In genomic region chr11:67240575-67241389, GRCh38 we compare ENCODE assay signal across 8 cellular contexts. TPM values are rescaled to one million over a fixed set of nuclear protein-coding genes. Genes with fewer than 3 reads are reported as not detected.
DNase-seq lines count a peak whose midpoint lies in the region; ATAC-seq and TF ChIP-seq lines count a peak whose summit lies in the region.

No MANE protein-coding gene starts in this region.

- H3K9me3 Mint-ChIP-seq in endodermal cell, result no peaks in the 10 kb centered on the region

- H3K4me3 ChIP-seq in HCT116 (replicated peaks in 1 of 2; ENCODE audit: low read depth in 1 of 2, low read length in 2 of 2) (peak overlapping the region; percentile 69 to 99), endodermal cell (ENCODE audit: low read length) (peak overlapping the region; percentile 98), mucosa of stomach (ENCODE audit: low read length) (peak overlapping the region; percentile 78)

- H3K4me1 Mint-ChIP-seq in endodermal cell, result peaks cover 34% of the 10 kb centered on the region

- TF ChIP-seq RAD21 in HCT116 (IDR thresholded peaks at IDR 0.05; ENCODE audit: low read depth), result no peak

- H3K79me2 ChIP-seq in HCT116 (ENCODE audit: insufficient read depth, low read length), result peaks cover 64% of the 10 kb centered on the region

- H2AFZ ChIP-seq in HCT116 (ENCODE audit: low read depth, low read length, poor library complexity, severe bottlenecking), result no peak overlapping the region

- H3K27me3 ChIP-seq in HCT116 (ENCODE audit: insufficient read depth, low read length) (no peaks in the 10 kb centered on the region), endodermal cell (ENCODE audit: control insufficient read depth, insufficient read depth, low read length, poor library complexity, severe bottlenecking) (no peaks in the 10 kb centered on the region), mucosa of stomach (ENCODE audit: control insufficient read depth, insufficient read depth, low read length) (no peaks in the 10 kb centered on the region)

- H3K4me1 ChIP-seq in HCT116 (ENCODE audit: control insufficient read depth in 1 of 2, insufficient read depth in 2 of 2, low read length in 2 of 2) (peaks cover 19 to 33% of the 10 kb centered on the region in 2 experiments), endodermal cell (ENCODE audit: control insufficient read depth, insufficient read depth, low read length) (peaks cover 21% of the 10 kb centered on the region), mucosa of stomach (ENCODE audit: control insufficient read depth, insufficient read depth, low read length) (peaks cover 34% of the 10 kb centered on the region)

- TF ChIP-seq POLR2A in HCT116 (IDR thresholded peaks at IDR 0.05; ENCODE audit: borderline replicate concordance, extremely low read depth, insufficient read depth, insufficient read length), result no peak

- POLR2A ChIA-PET in HCT116 (lab: Charles Lee), result interaction anchor here (1.2 to 2.6 kb wide), 4 partner anchors 10 to 178 kb away, joined by 3 to 9 read pairs (median 4); no protein-coding TSS in a partner anchor

- H3K36me3 Mint-ChIP-seq in endodermal cell (ENCODE audit: low read depth), result peaks cover 41% of the 10 kb centered on the region

- ATAC-seq in HCT116 (peak; percentile 17), GM19463 (IDR thresholded peaks at IDR 0.05; ENCODE audit: unreplicated experiment) (no peak)

- DNase-seq in COLO829 (ENCODE audit: low spot score) (peak; percentile 41), HCT116 (ENCODE audit: low read depth, low spot score) (no peak), NCI-H748 treated with DMSO at 0.1 percent for 48 hours (lab: John Stamatoyannopoulos, UW) (peak; percentile 22), endodermal cell (peak; percentile 69)
- DNase-seq in activated CD8-positive, alpha-beta memory T cell treated with anti-CD3 and anti-CD28 coated beads for 24 hours, result peak; percentile 86
- DNase-seq in stimulated activated CD8-positive, alpha-beta memory T cell treated with anti-CD3 and anti-CD28 coated beads, Interleukin-4, amount 100 ng/mL, for 4 hours (ENCODE audit: low read depth in 2 of 2, low spot score in 1 of 2), result peak; percentile 35 to 62

- RAD21 ChIA-PET in HCT116 (lab: Charles Lee; ENCODE audit: low non-redundant PET in 1 of 2, low total read pairs in 2 of 2, uncharacterized antibody in 2 of 2, unreplicated experiment in 2 of 2), result no interaction called here

- WGBS in endodermal cell (ENCODE audit: insufficient coverage in 1 of 2, insufficient read length in 1 of 2), 2 experiments, result 0 to 2% methylated on average over 3 to 12 of the region's 16 CpGs

- peak overlapping the region; percentile 99 for H3K9ac ChIP-seq in HCT116 (ENCODE audit: low read length)
- peak overlapping the region; percentile 99 for H3K9ac ChIP-seq in endodermal cell (ENCODE audit: extremely low read depth, low read length, poor library complexity, severe bottlenecking)
- H3K9ac ChIP-seq in mucosa of stomach (ENCODE audit: low read length), result peak overlapping the region; percentile 81

- H3K9me3 ChIP-seq in HCT116 (ENCODE audit: control insufficient read depth in 1 of 2, insufficient read depth in 1 of 2, low read depth in 1 of 2, low read length in 2 of 2) (no peaks in the 10 kb centered on the region), endodermal cell (ENCODE audit: control insufficient read depth, low read length) (no peaks in the 10 kb centered on the region), mucosa of stomach (ENCODE audit: control insufficient read depth, low read length) (no peaks in the 10 kb centered on the region)

- BruUV-seq in HCT116 (replicated peaks; lab: Mats Ljungman, UMichigan), result no TSS peak

- peak overlapping the region; percentile 92 for H3K4me2 ChIP-seq in HCT116 (ENCODE audit: low read length)

- intact Hi-C loops in HCT116 (cut with micrococcal nuclease), result loop anchor here (10.0 kb wide), 1 partner anchor 186 kb away; the partner anchor contains the start of gene RHOD

- 0 out of 2 replicates have a peak, but pooled peaks cover 5% of the 10 kb centered on the region for H4K20me1 ChIP-seq in HCT116 (ENCODE audit: insufficient read depth)

- no peaks in the 10 kb centered on the region for H3K9me2 ChIP-seq in HCT116 (ENCODE audit: insufficient read depth)

- CTCF ChIA-PET in HCT116 (lab: Charles Lee), result interaction anchor here (1.3 kb wide), 1 partner anchor 146 kb away, joined by 4 read pairs; no protein-coding TSS in a partner anchor

- no peak for TF ChIP-seq CTCF in HCT116 (IDR thresholded peaks at IDR 0.05 in 2 of 3, conservative IDR thresholded peaks at IDR 0.05 in 1 of 3; ENCODE audit: borderline replicate concordance in 1 of 3, insufficient read depth in 1 of 3, low read depth in 2 of 3, low read length in 2 of 3)
- no peak for TF ChIP-seq CTCF in endodermal cell (conservative IDR thresholded peaks at IDR 0.05)

- H3K4me3 Mint-ChIP-seq in endodermal cell, result peak overlapping the region; percentile 99

- peak overlapping the region; percentile 100 for H3K27ac Mint-ChIP-seq in endodermal cell

- H3K27me3 Mint-ChIP-seq in endodermal cell (ENCODE audit: insufficient read depth), result no peaks in the 10 kb centered on the region

- H3K36me3 ChIP-seq in HCT116 (ENCODE audit: control insufficient read depth in 1 of 2, insufficient read depth in 2 of 2, low read length in 2 of 2), result peaks cover 19 to 33% of the 10 kb centered on the region in 2 experiments
- H3K36me3 ChIP-seq in endodermal cell (ENCODE audit: control insufficient read depth, insufficient read depth, low read length), result peaks cover 40% of the 10 kb centered on the region
- H3K36me3 ChIP-seq in mucosa of stomach (ENCODE audit: control insufficient read depth, insufficient read depth, low read length), result peaks cover 7% of the 10 kb centered on the region

- peak overlapping the region; percentile 77 for H3K27ac ChIP-seq in HCT116 (ENCODE audit: low read depth, low read length)
- peak overlapping the region; percentile 96 for H3K27ac ChIP-seq in endodermal cell (ENCODE audit: low read depth, low read length)

TF ChIP-seq in HCT116, 20 proteins besides CTCF, POLR2A, EP300 and RAD21:
- TF ChIP-seq SIN3A (IDR thresholded peaks at IDR 0.05; ENCODE audit: low read depth) (no peak), EZH2phosphoT487 (IDR thresholded peaks at IDR 0.05; ENCODE audit: borderline replicate concordance) (no peak), EZH2 (IDR thresholded peaks at IDR 0.05) (no peak), TCF7L2 (IDR thresholded peaks at IDR 0.05; ENCODE audit: borderline replicate concordance, extremely low read depth, insufficient read depth, insufficient read length) (no peak), MAX (IDR thresholded peaks at IDR 0.05) (peak; percentile 43; the same call in 1 of the 2 replicates), EGR1 (IDR thresholded peaks at IDR 0.05; ENCODE audit: low read depth) (peak; percentile 72)

RNA-seq across cellular contexts. Expression of gene GRK2, which starts 25.5 kb away (rescaled TPM):
- total RNA-seq in HCT116 (2021; ENCODE audit: unreplicated experiment) (83.0 TPM), endodermal cell (10 to 100 TPM; 58.0 to 61.7 TPM)
- polyA plus RNA-seq in HCT116 (2012), result 94.4 and 117 TPM in 2 replicates
- 43.5 TPM for polyA plus RNA-seq in endodermal cell (2013, experiment 1 of 2)
- polyA plus RNA-seq in endodermal cell (2013, experiment 2 of 2), result 39.5 TPM

RNA-seq across cellular contexts. Expression of gene ANKRD13D, which starts 48.3 kb away (rescaled TPM):
- total RNA-seq in HCT116 (2021; ENCODE audit: unreplicated experiment) (61.1 TPM), endodermal cell (10 to 100 TPM; 56.6 to 58.6 TPM)
- 31.8 and 36.8 TPM in 2 replicates for polyA plus RNA-seq in HCT116 (2012)
- polyA plus RNA-seq in endodermal cell (2013, experiment 1 of 2), result 30.0 TPM
- 27.5 TPM for polyA plus RNA-seq in endodermal cell (2013, experiment 2 of 2)
